ENCODE assay signal across 8 cellular contexts in genomic region chrX:13938766-13939530, GRCh38.
DNase-seq lines count a peak whose midpoint lies in the region; ATAC-seq, FAIRE-seq and TF ChIP-seq lines count a peak whose summit lies in the region.

No MANE protein-coding gene starts in this region.

- H3K4me3 ChIP-seq in HepG2 (replicated peaks in 1 of 3; ENCODE audit: insufficient read depth in 1 of 3, low read depth in 2 of 3, low read length in 3 of 3) (no peak overlapping the region), right lobe of liver (peak overlapping the region in 1 of 3 donors; percentile 41), astrocyte of the spinal cord (ENCODE audit: low read depth, low read length) (peak overlapping the region; percentile 28), lower lobe of right lung (peak overlapping the region; percentile 58), upper lobe of right lung (peak overlapping the region; percentile 54)

- intact Hi-C loops in HepG2 (cut with micrococcal nuclease; ENCODE audit: unreplicated experiment): no loop called here
- intact Hi-C loops in right lobe of liver (cut with DNase I): no loop called here
- intact Hi-C loops in lower lobe of right lung (cut with DNase I): no loop called here
- intact Hi-C loops in upper lobe of right lung (cut with DNase I): no loop called here

- no TSS peak for BruUV-seq in HepG2 (replicated peaks; lab: Mats Ljungman, UMichigan)

- H3K27ac ChIP-seq in HepG2 (ENCODE audit: extremely low read length, insufficient read depth, low read length) (no peak overlapping the region), right lobe of liver (no peak overlapping the region), lower lobe of right lung (peak overlapping the region; percentile 36), upper lobe of right lung (no peak overlapping the region)

- no peak for FAIRE-seq in HepG2 (lab: Jason Lieb, UNC)

- no peak overlapping the region for H3K4me2 ChIP-seq in HepG2 (ENCODE audit: low read depth, low read length)

- H3K4me1 ChIP-seq in HepG2 (ENCODE audit: insufficient read depth, low read length) (no peaks in the 10 kb centered on the region), right lobe of liver (no peaks in the 10 kb centered on the region), lower lobe of right lung (no peaks in the 10 kb centered on the region), upper lobe of right lung (no peaks in the 10 kb centered on the region)

- TF ChIP-seq CTCF in HepG2 (CRISPR knock-in tag; IDR thresholded peaks at IDR 0.05): no peak
- TF ChIP-seq CTCF in right lobe of liver (IDR thresholded peaks at IDR 0.05): no peak
- TF ChIP-seq CTCF in astrocyte of the spinal cord (IDR thresholded peaks at IDR 0.05; ENCODE audit: low read depth, low read length): no peak
- no peak for TF ChIP-seq CTCF in lower lobe of right lung (IDR thresholded peaks at IDR 0.05)
- no peak for TF ChIP-seq CTCF in upper lobe of right lung (IDR thresholded peaks at IDR 0.05)

- no peaks in the 10 kb centered on the region for H3K79me2 ChIP-seq in HepG2 (ENCODE audit: insufficient read depth, low read length)

- H3K27me3 ChIP-seq in HepG2 (ENCODE audit: control insufficient read depth in 1 of 2, insufficient read depth in 2 of 2, low read length in 2 of 2) (peaks cover 1 to 16% of the 10 kb centered on the region in 2 experiments; a peak in 3 of 5 replicates), right lobe of liver (peaks cover 0 to 30% of the 10 kb centered on the region in 2 donors), lower lobe of right lung (ENCODE audit: low read depth) (no peaks in the 10 kb centered on the region), upper lobe of right lung (no peaks in the 10 kb centered on the region)

- no peak for TF ChIP-seq POLR2A in HepG2 (IDR thresholded peaks at IDR 0.05; ENCODE audit: insufficient read depth in 1 of 2, low read depth in 2 of 2, low read length in 2 of 2)
- no peak for TF ChIP-seq POLR2A in right lobe of liver (IDR thresholded peaks at IDR 0.05)

- TF ChIP-seq RAD21 in HepG2 (CRISPR knock-in tag; IDR thresholded peaks at IDR 0.05): no peak

- no peaks in the 10 kb centered on the region for H3K36me3 ChIP-seq in HepG2 (replicated peaks in 1 of 2; ENCODE audit: control insufficient read depth in 1 of 2, insufficient read depth in 2 of 2, low read length in 2 of 2)
- no peaks in the 10 kb centered on the region for H3K36me3 ChIP-seq in right lobe of liver
- H3K36me3 ChIP-seq in lower lobe of right lung: no peaks in the 10 kb centered on the region
- no peaks in the 10 kb centered on the region for H3K36me3 ChIP-seq in upper lobe of right lung

- CTCF ChIA-PET in HepG2 (lab: Yijun Ruan, JAX; ENCODE audit: low intra/inter-chr PET ratio, low total read pairs): no interaction called here

- in situ Hi-C loops in HepG2 (cut with HindIII; ENCODE audit: extremely low pct_ligation_motif_present, low pct_unique_long_range_greater_than_20kb): no loop called here
- in situ Hi-C loops in astrocyte of the spinal cord (cut with HindIII; ENCODE audit: low sequenced_read_pairs): no loop called here

- no peaks in the 10 kb centered on the region for H4K20me1 ChIP-seq in HepG2 (ENCODE audit: insufficient read depth, low read length)

- DNase-seq in HepG2 (ENCODE audit: low spot score): no peak
- no peak for DNase-seq in right lobe of liver
- no peak for DNase-seq in astrocyte of the spinal cord (ENCODE audit: low read depth, low spot score)
- no peak for DNase-seq in lower lobe of right lung
- no peak for DNase-seq in upper lobe of right lung
- DNase-seq in DMS153 (lab: John Stamatoyannopoulos, UW): no peak
- no peak for DNase-seq in GM03348 (ENCODE audit: low spot score)

- TF ChIP-seq EP300 in HepG2 (IDR thresholded peaks at IDR 0.05; ENCODE audit: low read depth in 2 of 2, low read length in 2 of 2) (no peak), HepG2 (CRISPR knock-in tag; IDR thresholded peaks at IDR 0.05; ENCODE audit: borderline replicate concordance) (no peak)

- H3K9me3 ChIP-seq in HepG2 (ENCODE audit: low read length) (no peaks in the 10 kb centered on the region), right lobe of liver (no peaks in the 10 kb centered on the region), lower lobe of right lung (no peaks in the 10 kb centered on the region), upper lobe of right lung (no peaks in the 10 kb centered on the region)

- no peak for ATAC-seq in HepG2
- no peak for ATAC-seq in right lobe of liver
- no peak for ATAC-seq in lower lobe of right lung
- ATAC-seq in upper lobe of right lung: no peak
- no peak for ATAC-seq in HG03571 (IDR thresholded peaks at IDR 0.05; ENCODE audit: unreplicated experiment)

- 57% methylated on average over 14 of the region's 37 CpGs for WGBS in HepG2 (ENCODE audit: low lambda C conversion rate)
- WGBS in right lobe of liver (ENCODE audit: insufficient coverage, low coverage, low lambda C conversion rate, missing lambda C conversion rate): 5% methylated on average over 28 of the region's 37 CpGs

- H2AFZ ChIP-seq in HepG2 (ENCODE audit: low read length): no peak overlapping the region

- no peak overlapping the region for H3K9ac ChIP-seq in HepG2 (ENCODE audit: insufficient read depth, low read depth, low read length)

- POLR2A ChIA-PET in HepG2 (lab: Yijun Ruan, JAX): no interaction called here

TF ChIP-seq in HepG2, 621 proteins besides CTCF, POLR2A, EP300 and RAD21:
- TF ChIP-seq SKI (IDR thresholded peaks at IDR 0.05; ENCODE audit: partially characterized antibody): no peak
- 0 out of 2 replicates have a peak, but pooled peaks have one; percentile 30 for TF ChIP-seq CEBPB (IDR thresholded peaks at IDR 0.05; ENCODE audit: borderline replicate concordance, low read depth, low read length)
- TF ChIP-seq ZNF136 (CRISPR knock-in tag; IDR thresholded peaks at IDR 0.05; ENCODE audit: low read depth): no peak
- no peak for TF ChIP-seq ZBTB7B (CRISPR knock-in tag; IDR thresholded peaks at IDR 0.05)
- no peak for TF ChIP-seq RNF2 (conservative IDR thresholded peaks at IDR 0.05; ENCODE audit: low read depth)
- TF ChIP-seq HNRNPL (IDR thresholded peaks at IDR 0.05; ENCODE audit: low read depth, low read length): no peak
- TF ChIP-seq, protein P1, sequence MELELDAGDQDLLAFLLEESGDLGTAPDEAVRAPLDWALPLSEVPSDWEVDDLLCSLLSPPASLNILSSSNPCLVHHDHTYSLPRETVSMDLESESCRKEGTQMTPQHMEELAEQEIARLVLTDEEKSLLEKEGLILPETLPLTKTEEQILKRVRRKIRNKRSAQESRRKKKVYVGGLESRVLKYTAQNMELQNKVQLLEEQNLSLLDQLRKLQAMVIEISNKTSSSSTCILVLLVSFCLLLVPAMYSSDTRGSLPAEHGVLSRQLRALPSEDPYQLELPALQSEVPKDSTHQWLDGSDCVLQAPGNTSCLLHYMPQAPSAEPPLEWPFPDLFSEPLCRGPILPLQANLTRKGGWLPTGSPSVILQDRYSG (CRISPR knock-in tag; IDR thresholded peaks at IDR 0.05): no peak

Comparison
In these comparisons a context has a peak if more than half of its experiments do, and no peak if none do; other contexts are left out.
1. H3K4me3 ChIP-seq: peak in astrocyte of the spinal cord (single experiment), lower lobe of right lung (single experiment) and upper lobe of right lung (single experiment); none in HepG2 (0 of 3).